In genomic region chr2:33110461-33110860, GRCh38 we compare ENCODE assay signal across 20 cellular contexts.
"Had no signal": no experiment of that assay in that cellular context is flagged by ENCODE, and none has a peak within 500 bp of the region (broad histone marks: within the 10 kb centered on the region; RNA-seq: fewer than 3 reads in every experiment).

No MANE protein-coding gene starts in this region.

- H3K9me3 ChIP-seq: lower lobe of right lung, neutrophil, spleen, thyroid gland had no signal

- H3K4me1 Mint-ChIP-seq: natural killer cell; stimulated activated naive B cell treated with anti-CD40 and anti-IgM and Interleukin-4, amounts not matched to agents 10 μg/mL and 1 μg/mL and 100 μg/mL, for 72 hours had no signal

- H3K4me3 ChIP-seq: lower lobe of right lung, spleen, thyroid gland had no signal

- H3K9me3 Mint-ChIP-seq: activated naive CD4-positive, alpha-beta T cell treated with anti-CD3 and anti-CD28 coated beads, Interleukin-2, amount 50 U/mL, for 72 hours; activated T-helper 1 cell treated with anti-CD3 and anti-CD28 coated beads, Interleukin-12 subunit alpha, Interleukin-12 subunit beta, Interleukin-2, Interleukin-4 antibody, amounts not matched to agents 30 ng/mL and 10 ng/mL and 1 ng/mL, durations not matched to agents 14 hours and 24 hours and 36 hours; dendritic cell treated with granulocyte-macrophage colony-stimulating factor and Interleukin-4, amounts not matched to agents 40 ng/mL and 50 ng/mL, for 4 days; natural killer cell; stimulated activated naive B cell treated with anti-CD40 and anti-IgM and Interleukin-4, amounts not matched to agents 10 μg/mL and 1 μg/mL and 100 μg/mL, for 72 hours had no signal

- DNase-seq: activated CD4-positive, alpha-beta T cell treated with anti-CD3 and anti-CD28 coated beads, Interleukin-2, amount 50 U/mL, for 4 hours; activated gamma-delta T cell treated with Interleukin-2 at 50 U/mL for 16 hours; amniotic stem cell; cerebellar nuclear complex; effector CD8-positive, alpha-beta T cell; hippocampal formation; lower lobe of right lung; natural killer cell; spleen; stimulated activated naive B cell treated with anti-CD40 and anti-IgM and Interleukin-4, amounts not matched to agents 10 μg/mL and 1 μg/mL and 100 μg/mL, for 72 hours; T-helper 2 cell; thyroid gland; WERI-Rb-1 had no signal

- H3K27ac Mint-ChIP-seq: activated naive CD4-positive, alpha-beta T cell treated with anti-CD3 and anti-CD28 coated beads, Interleukin-2, amount 50 U/mL, for 72 hours; activated T-helper 1 cell treated with anti-CD3 and anti-CD28 coated beads, Interleukin-12 subunit alpha, Interleukin-12 subunit beta, Interleukin-2, Interleukin-4 antibody, amounts not matched to agents 30 ng/mL and 10 ng/mL and 1 ng/mL, durations not matched to agents 14 hours and 24 hours and 36 hours; brain; dendritic cell treated with granulocyte-macrophage colony-stimulating factor and Interleukin-4, amounts not matched to agents 40 ng/mL and 50 ng/mL, for 4 days; natural killer cell; stimulated activated naive B cell treated with anti-CD40 and anti-IgM and Interleukin-4, amounts not matched to agents 10 μg/mL and 1 μg/mL and 100 μg/mL, for 72 hours had no signal

- H3K27ac ChIP-seq: lower lobe of right lung, neutrophil, parathyroid adenoma, spleen, thyroid gland, WERI-Rb-1 had no signal

- H3K4me1 ChIP-seq: lower lobe of right lung, parathyroid adenoma, thyroid gland had no signal

- H3K27me3 ChIP-seq: neutrophil, thyroid gland had no signal

- ATAC-seq: activated naive CD4-positive, alpha-beta T cell treated with anti-CD3 and anti-CD28 coated beads, Interleukin-2, amount 50 U/mL, for 72 hours; lower lobe of right lung; natural killer cell; sciatic nerve; stimulated activated naive B cell treated with anti-CD40 and anti-IgM and Interleukin-4, amounts not matched to agents 10 μg/mL and 1 μg/mL and 100 μg/mL, for 72 hours had no signal

- H3K36me3 ChIP-seq: lower lobe of right lung, neutrophil, spleen, thyroid gland, WERI-Rb-1 had no signal

- H2AFZ ChIP-seq: parathyroid adenoma had no signal

- H3K9ac ChIP-seq: parathyroid adenoma had no signal

- H3K4me3 Mint-ChIP-seq: activated T-helper 1 cell treated with anti-CD3 and anti-CD28 coated beads, Interleukin-12 subunit alpha, Interleukin-12 subunit beta, Interleukin-2, Interleukin-4 antibody, amounts not matched to agents 30 ng/mL and 10 ng/mL and 1 ng/mL, durations not matched to agents 14 hours and 24 hours and 36 hours; brain; dendritic cell treated with granulocyte-macrophage colony-stimulating factor and Interleukin-4, amounts not matched to agents 40 ng/mL and 50 ng/mL, for 4 days; natural killer cell; stimulated activated naive B cell treated with anti-CD40 and anti-IgM and Interleukin-4, amounts not matched to agents 10 μg/mL and 1 μg/mL and 100 μg/mL, for 72 hours had no signal
